In the genomic region with DNA sequence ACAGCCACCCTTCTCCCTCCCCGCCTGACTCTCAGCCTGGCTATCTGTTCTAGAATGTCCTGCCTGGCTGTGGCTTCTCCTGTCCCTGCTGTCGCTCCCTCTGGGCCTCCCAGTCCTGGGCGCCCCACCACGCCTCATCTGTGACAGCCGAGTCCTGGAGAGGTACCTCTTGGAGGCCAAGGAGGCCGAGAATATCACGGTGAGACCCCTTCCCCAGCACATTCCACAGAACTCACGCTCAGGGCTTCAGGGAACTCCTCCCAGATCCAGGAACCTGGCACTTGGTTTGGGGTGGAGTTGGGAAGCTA, we compare ENCODE assay signal across 26 cellular contexts. TPM values are rescaled to one million over a fixed set of nuclear protein-coding genes. Genes with fewer than 3 reads are reported as not detected.
"Had no signal": no experiment of that assay in that cellular context is flagged by ENCODE, and none has a peak within 500 bp of the region (broad histone marks: within the 10 kb centered on the region; RNA-seq: fewer than 3 reads in every experiment).

No MANE protein-coding gene starts in this region.

- H3K9me3 ChIP-seq: gastrocnemius medialis, heart left ventricle, mucosa of descending colon, prostate gland, right atrium auricular region, tibial artery, uterus had no signal

- H3K36me3 ChIP-seq: gastrocnemius medialis, heart left ventricle, left ventricle myocardium inferior, neural progenitor cell, prostate gland, right atrium auricular region, tibial artery, uterus, WERI-Rb-1 had no signal

- H3K4me3 Mint-ChIP-seq: activated T-helper 1 cell treated with anti-CD3 and anti-CD28 coated beads, Interleukin-12 subunit alpha, Interleukin-12 subunit beta, Interleukin-2, Interleukin-4 antibody, amounts not matched to agents 30 ng/mL and 10 ng/mL and 1 ng/mL, durations not matched to agents 14 hours and 24 hours and 36 hours; immature natural killer cell; naive B cell had no signal

- ATAC-seq: activated naive CD4-positive, alpha-beta T cell treated with anti-CD3 and anti-CD28 coated beads, Interleukin-2, amount 50 U/mL, for 72 hours; esophagus mucosa; gastrocnemius medialis; heart left ventricle; mucosa of descending colon; stimulated activated naive CD8-positive, alpha-beta T cell treated with anti-CD3 and anti-CD28 coated beads, Interleukin-15, Interleukin-2, amounts not matched to agents 100 U/mL and 50 U/mL, for 24 hours had no signal

- H3K36me3 Mint-ChIP-seq: neural progenitor cell had no signal

- H3K9ac ChIP-seq: neural progenitor cell had no signal

- H3K4me3 ChIP-seq: gastrocnemius medialis, mucosa of descending colon, tibial artery had no signal

- DNase-seq: activated CD4-positive, alpha-beta T cell treated with anti-CD3 and anti-CD28 coated beads, Interleukin-2, amount 50 U/mL, for 48 hours; activated gamma-delta T cell treated with Interleukin-2 at 50 U/mL for 16 hours; amniotic stem cell; effector CD4-positive, alpha-beta T cell; gastrocnemius medialis; immature natural killer cell; kidney glomerular epithelial cell; left ventricle myocardium inferior; mucosa of descending colon; naive B cell; stimulated activated naive CD8-positive, alpha-beta T cell treated with anti-CD3 and anti-CD28 coated beads, Interleukin-15, Interleukin-2, amounts not matched to agents 100 U/mL and 50 U/mL, for 24 hours; substantia nigra; T-helper 2 cell; tibial artery; uterus; WERI-Rb-1 had no signal

- H3K9me3 Mint-ChIP-seq: activated naive CD4-positive, alpha-beta T cell treated with anti-CD3 and anti-CD28 coated beads, Interleukin-2, amount 50 U/mL, for 72 hours; activated T-helper 1 cell treated with anti-CD3 and anti-CD28 coated beads, Interleukin-12 subunit alpha, Interleukin-12 subunit beta, Interleukin-2, Interleukin-4 antibody, amounts not matched to agents 30 ng/mL and 10 ng/mL and 1 ng/mL, durations not matched to agents 14 hours and 24 hours and 36 hours had no signal

- H3K27ac ChIP-seq: gastrocnemius medialis, heart left ventricle, left ventricle myocardium inferior, neural progenitor cell, prostate gland, right atrium auricular region, tibial artery, uterus, WERI-Rb-1 had no signal

- H3K4me1 ChIP-seq: gastrocnemius medialis, prostate gland had no signal

- H3K27ac Mint-ChIP-seq: activated naive CD4-positive, alpha-beta T cell treated with anti-CD3 and anti-CD28 coated beads, Interleukin-2, amount 50 U/mL, for 72 hours; activated T-helper 1 cell treated with anti-CD3 and anti-CD28 coated beads, Interleukin-12 subunit alpha, Interleukin-12 subunit beta, Interleukin-2, Interleukin-4 antibody, amounts not matched to agents 30 ng/mL and 10 ng/mL and 1 ng/mL, durations not matched to agents 14 hours and 24 hours and 36 hours; immature natural killer cell; naive B cell; neural progenitor cell had no signal

RNA-seq across cellular contexts. Expression of a gene that starts 1.2 kb away (rescaled TPM):
- total RNA-seq: activated naive CD4-positive, alpha-beta T cell treated with anti-CD3 and anti-CD28 coated beads, Interleukin-2, amount 50 U/mL, for 72 hours; activated T-helper 1 cell treated with anti-CD3 and anti-CD28 coated beads, Interleukin-12 subunit alpha, Interleukin-12 subunit beta, Interleukin-2, Interleukin-4 antibody, amounts not matched to agents 30 ng/mL and 10 ng/mL and 1 ng/mL, durations not matched to agents 14 hours and 24 hours and 36 hours; cerebellum; esophagus mucosa; gastrocnemius medialis; heart left ventricle; left ventricle myocardium inferior; mucosa of descending colon; osteocyte; right atrium auricular region; skeletal muscle tissue had no signal
- polyA plus RNA-seq: heart left ventricle, immature natural killer cell had no signal

RNA-seq across cellular contexts. Expression of a gene that starts 11.9 kb away (rescaled TPM):
- total RNA-seq: activated naive CD4-positive, alpha-beta T cell treated with anti-CD3 and anti-CD28 coated beads, Interleukin-2, amount 50 U/mL, for 72 hours; activated T-helper 1 cell treated with anti-CD3 and anti-CD28 coated beads, Interleukin-12 subunit alpha, Interleukin-12 subunit beta, Interleukin-2, Interleukin-4 antibody, amounts not matched to agents 30 ng/mL and 10 ng/mL and 1 ng/mL, durations not matched to agents 14 hours and 24 hours and 36 hours; cerebellum; gastrocnemius medialis; heart left ventricle; left ventricle myocardium inferior; mucosa of descending colon; osteocyte; right atrium auricular region; skeletal muscle tissue had no signal
- polyA plus RNA-seq: heart left ventricle, immature natural killer cell had no signal
